In genomic region chr7:134315679-134316538, GRCh38 we compare ENCODE assay signal across 8 cellular contexts. TPM values are rescaled to one million over a fixed set of nuclear protein-coding genes. Genes with fewer than 3 reads are reported as not detected.
DNase-seq lines count a peak whose midpoint lies in the region; ATAC-seq and TF ChIP-seq lines count a peak whose summit lies in the region.

No MANE protein-coding gene starts in this region.

- H3K4me3 ChIP-seq in OCI-LY7 (ENCODE audit: low read depth, low read length, poor library complexity, severe bottlenecking), result peak overlapping the region; percentile 99
- H3K4me3 ChIP-seq in choroid plexus epithelial cell (ENCODE audit: low read depth, low read length), result peak overlapping the region; percentile 81

- H3K9me2 ChIP-seq in OCI-LY7 (ENCODE audit: insufficient read depth, low read length), result no peaks in the 10 kb centered on the region

- peaks cover 3% of the 10 kb centered on the region for H3K36me3 Mint-ChIP-seq in type B pancreatic cell

- intact Hi-C loops in OCI-LY7 (cut with micrococcal nuclease; ENCODE audit: unreplicated experiment), result loop anchor here (2.0 to 5.0 kb wide), 2 partner anchors 69 to 269 kb away; no protein-coding TSS in a partner anchor

- peak overlapping the region; percentile 9 for H3K27ac ChIP-seq in OCI-LY7 (ENCODE audit: low read depth, low read length, poor library complexity, severe bottlenecking)

- DNase-seq in ACHN (peak; percentile 57), GM13977 (ENCODE audit: low spot score) (peak; percentile 28), OCI-LY7 (ENCODE audit: low spot score) (peak; percentile 23), choroid plexus epithelial cell (ENCODE audit: low read depth) (peak; percentile 51), medulla oblongata (ENCODE audit: extremely low spot score) (peak; percentile 50), type B pancreatic cell (ENCODE audit: extremely low spot score, unreplicated experiment) (no peak), NCI-H1048 (lab: John Stamatoyannopoulos, UW) (no peak)

- H3K27me3 Mint-ChIP-seq in type B pancreatic cell, result peaks cover 8% of the 10 kb centered on the region

- H3K4me2 ChIP-seq in OCI-LY7 (ENCODE audit: low read length), result peak overlapping the region; percentile 96

- H3K9me3 Mint-ChIP-seq in type B pancreatic cell, result no peaks in the 10 kb centered on the region

- H4K20me1 ChIP-seq in OCI-LY7 (ENCODE audit: insufficient read depth, low read length), result peaks cover 3% of the 10 kb centered on the region; the same call in 1 of the 2 replicates

- POLR2A ChIA-PET in OCI-LY7 (lab: Charles Lee), result interaction anchor here (0.6 to 1.9 kb wide), 11 partner anchors 10 to 270 kb away, joined by 3 to 9 read pairs (median 3); no protein-coding TSS in a partner anchor

- H3K4me3 Mint-ChIP-seq in type B pancreatic cell, result peak overlapping the region; percentile 93

- peaks cover 20% of the 10 kb centered on the region for H3K4me1 Mint-ChIP-seq in type B pancreatic cell (ENCODE audit: unreplicated experiment)

- TF ChIP-seq CTCF in GM13977 (IDR thresholded peaks at IDR 0.05; ENCODE audit: extremely low read depth, insufficient read depth, missing control alignments), result no peak
- no peak for TF ChIP-seq CTCF in OCI-LY7 (conservative IDR thresholded peaks at IDR 0.05; ENCODE audit: low read length)
- TF ChIP-seq CTCF in choroid plexus epithelial cell (conservative IDR thresholded peaks at IDR 0.05; ENCODE audit: low read depth, low read length), result no peak
- TF ChIP-seq CTCF in type B pancreatic cell (conservative IDR thresholded peaks at IDR 0.05), result no peak

- H3K9me3 ChIP-seq in OCI-LY7 (ENCODE audit: low read length), result no peaks in the 10 kb centered on the region

- no peak for ATAC-seq in HG02870 (IDR thresholded peaks at IDR 0.05; ENCODE audit: unreplicated experiment)

- H3K79me2 ChIP-seq in OCI-LY7 (ENCODE audit: insufficient read depth, low read depth, low read length), result peaks cover 16% of the 10 kb centered on the region; the same call in 1 of the 2 replicates

- BruUV-seq in OCI-LY7 (replicated peaks; lab: Mats Ljungman, UMichigan), result no TSS peak

- in situ Hi-C loops in ACHN (cut with HindIII; ENCODE audit: low pct_ligation_motif_present, low pct_unique_long_range_greater_than_20kb, low sequenced_read_pairs) (no loop called here), GM13977 (cut with MboI; ENCODE audit: low pct_unique_long_range_greater_than_20kb, low sequenced_read_pairs, unreplicated experiment) (no loop called here)

- H3K36me3 ChIP-seq in OCI-LY7 (ENCODE audit: insufficient read depth, low read length), result peaks cover 11% of the 10 kb centered on the region

- peak overlapping the region; percentile 95 for H2AFZ ChIP-seq in OCI-LY7 (ENCODE audit: low read length)

- peaks cover 14% of the 10 kb centered on the region for H3K4me1 ChIP-seq in OCI-LY7 (ENCODE audit: insufficient read depth, low read length, poor library complexity, severe bottlenecking)

- CTCF ChIA-PET in OCI-LY7 (lab: Charles Lee; ENCODE audit: unreplicated experiment), result interaction anchor here (0.6 to 1.5 kb wide), 3 partner anchors 22 to 174 kb away, joined by 3 to 4 read pairs (median 4); no protein-coding TSS in a partner anchor

- peak overlapping the region; percentile 36 for H3K27ac Mint-ChIP-seq in type B pancreatic cell

RNA-seq across cellular contexts. Expression of gene SLC35B4, which starts 0.8 kb away (rescaled TPM):
- total RNA-seq in OCI-LY7 (2014; rRNA removed; shearing (Covaris generic)), result 36.5 and 38.1 TPM in 2 replicates
- total RNA-seq in OCI-LY7 (2022) (31.6 and 32.3 TPM in 2 replicates), type B pancreatic cell (ENCODE audit: low replicate concordance) (9.3 and 25.9 TPM in 2 replicates)

Comparison
In these comparisons a context has a peak if more than half of its experiments do, and no peak if none do; other contexts are left out.
1. DNase-seq: peak in ACHN (single experiment), GM13977 (single experiment), OCI-LY7 (single experiment), choroid plexus epithelial cell (single experiment) and medulla oblongata (single experiment); none in type B pancreatic cell (single experiment) and NCI-H1048 (single experiment).